Comparison of ENCODE assay signal across 32 cellular contexts in genomic region chr5:164735334-164735733, GRCh38.
"Had no signal": no experiment of that assay in that cellular context is flagged by ENCODE, and none has a peak within 500 bp of the region (broad histone marks: within the 10 kb centered on the region; RNA-seq: fewer than 3 reads in every experiment).

No MANE protein-coding gene starts in this region.

- H3K36me3 ChIP-seq: ascending aorta, brain microvascular endothelial cell, breast epithelium had no signal

- H3K4me3 ChIP-seq: ascending aorta, body of pancreas, breast epithelium had no signal

- ATAC-seq: activated CD4-positive, alpha-beta T cell treated with anti-CD3 and anti-CD28 coated beads for 36 hours; activated CD4-positive, CD25-positive, alpha-beta regulatory T cell treated with anti-CD3 and anti-CD28 coated beads, Interleukin-2, amount 50 U/mL, for 24 hours; activated CD8-positive, alpha-beta memory T cell treated with anti-CD3 and anti-CD28 coated beads, Interleukin-2, amount 10 ng/mL, durations not matched to agents 7 days and 5 days; activated CD8-positive, alpha-beta T cell treated with anti-CD3 and anti-CD28 coated beads, Interleukin-2, amount 10 ng/mL, durations not matched to agents 7 days and 5 days; activated naive CD8-positive, alpha-beta T cell treated with anti-CD3 and anti-CD28 coated beads, Interleukin-2, amount 50 U/mL, for 24 hours; body of pancreas had no signal

- H3K27ac ChIP-seq: ascending aorta, body of pancreas, brain microvascular endothelial cell, breast epithelium, VCaP had no signal

- H3K9me3 ChIP-seq: ascending aorta, body of pancreas, breast epithelium had no signal

- FAIRE-seq: colon, TTC549 had no signal

- H3K4me1 ChIP-seq: ascending aorta, body of pancreas, breast epithelium had no signal

- H3K27me3 ChIP-seq: ascending aorta, body of pancreas, brain microvascular endothelial cell, breast epithelium had no signal

- DNase-seq: activated B cell treated with CpG ODN at 0.5 μM for 24 hours; activated CD4-positive, alpha-beta memory T cell treated with anti-CD3 and anti-CD28 coated beads, Interleukin-2, amount 10 ng/mL, durations not matched to agents 7 days and 5 days; activated CD4-positive, alpha-beta T cell treated with anti-CD3 and anti-CD28 coated beads for 1 hour; activated CD4-positive, alpha-beta T cell treated with anti-CD3 and anti-CD28 coated beads for 36 hours; activated CD4-positive, alpha-beta T cell treated with anti-CD3 and anti-CD28 coated beads for 48 hours; activated CD4-positive, alpha-beta T cell treated with anti-CD3 and anti-CD28 coated beads, Interleukin-2, amount 10 ng/mL, durations not matched to agents 7 days and 5 days; activated CD4-positive, alpha-beta T cell treated with anti-CD3 and anti-CD28 coated beads, Interleukin-2, amount 50 U/mL, for 48 hours; activated CD8-positive, alpha-beta memory T cell treated with anti-CD3 and anti-CD28 coated beads for 24 hours; activated CD8-positive, alpha-beta memory T cell treated with anti-CD3 and anti-CD28 coated beads, Interleukin-2, amount 10 ng/mL, durations not matched to agents 7 days and 5 days; activated CD8-positive, alpha-beta memory T cell treated with anti-CD3 and anti-CD28 coated beads, Interleukin-2, amount 50 U/mL, for 48 hours; activated CD8-positive, alpha-beta T cell treated with anti-CD3 and anti-CD28 coated beads, Interleukin-2, amount 10 ng/mL, durations not matched to agents 7 days and 5 days; activated effector memory CD4-positive, alpha-beta T cell treated with Interleukin-2 at 50 U/mL for 16 hours; activated gamma-delta T cell; activated naive CD4-positive, alpha-beta T cell treated with anti-CD3 and anti-CD28 coated beads, Interleukin-2, amount 10 ng/mL, durations not matched to agents 7 days and 5 days; activated naive CD4-positive, alpha-beta T cell treated with Interleukin-2 at 50 U/mL for 16 hours; activated naive CD8-positive, alpha-beta T cell treated with anti-CD3 and anti-CD28 coated beads, Interleukin-2, amount 10 ng/mL, durations not matched to agents 7 days and 5 days; activated naive CD8-positive, alpha-beta T cell treated with anti-CD3 and anti-CD28 coated beads, Interleukin-2, amount 50 U/mL, for 24 hours; activated T-cell treated with anti-CD3 and anti-CD28 coated beads, Interleukin-2, amount 50 U/mL, for 24 hours; activated T-cell treated with anti-CD3 and anti-CD28 coated beads, Interleukin-2, amount 50 U/mL, for 48 hours; amygdala; anterior cingulate cortex; body of pancreas; brain microvascular endothelial cell; central memory CD4-positive, alpha-beta T cell; T-helper 2 cell; T-helper 9 cell had no signal
